ENCODE assay signal across 19 cellular contexts in genomic region chr2:20415511-20415918, GRCh38. TPM values are rescaled to one million over a fixed set of nuclear protein-coding genes. Genes with fewer than 3 reads are reported as not detected.
DNase-seq lines count a peak whose midpoint lies in the region; ATAC-seq and TF ChIP-seq lines count a peak whose summit lies in the region.
"Had no signal": no experiment of that assay in that cellular context is flagged by ENCODE, and none has a peak within 500 bp of the region (broad histone marks: within the 10 kb centered on the region; RNA-seq: fewer than 3 reads in every experiment).

No MANE protein-coding gene starts in this region.

- peak; percentile 45 for DNase-seq in NCI-H146 (lab: John Stamatoyannopoulos, UW)
- DNase-seq in NCI-H146 treated with DMSO at 0.1 percent for 48 hours (lab: John Stamatoyannopoulos, UW; ENCODE audit: unreplicated experiment): no peak
- no peak for DNase-seq in RWPE1 (ENCODE audit: low spot score)
- DNase-seq in fibroblast of mammary gland (ENCODE audit: low read depth): peak; percentile 53
- peak; percentile 58 for DNase-seq in posterior vena cava (ENCODE audit: low spot score)
- no peak for DNase-seq in RKO (ENCODE audit: low spot score)
- DNase-seq in NCI-H1417 (lab: John Stamatoyannopoulos, UW): no peak
- DNase-seq: activated CD4-positive, alpha-beta T cell treated with anti-CD3 and anti-CD28 coated beads for 36 hours; body of pancreas; DMS53; heart right ventricle; left cardiac atrium; NCI-H1436 treated with DMSO at 0.1 percent for 48 hours; retina; stimulated activated naive CD8-positive, alpha-beta T cell treated with anti-CD3 and anti-CD28 coated beads, Interleukin-15, Interleukin-2, amounts not matched to agents 100 U/mL and 50 U/mL, for 24 hours had no signal

- ATAC-seq in HG03175 (IDR thresholded peaks at IDR 0.05; ENCODE audit: unreplicated experiment): no peak
- ATAC-seq: activated CD4-positive, alpha-beta T cell treated with anti-CD3 and anti-CD28 coated beads for 36 hours; activated naive CD4-positive, alpha-beta T cell treated with anti-CD3 and anti-CD28 coated beads, Interleukin-2, amount 50 U/mL, for 72 hours; body of pancreas; heart right ventricle; left cardiac atrium; SK-N-SH treated with all-trans-retinoic acid at 6 μM for 48 hours; stimulated activated naive CD8-positive, alpha-beta T cell treated with anti-CD3 and anti-CD28 coated beads, Interleukin-15, Interleukin-2, amounts not matched to agents 100 U/mL and 50 U/mL, for 24 hours had no signal

- CTCF ChIA-PET in RWPE1 (lab: Yijun Ruan, JAX): interaction anchor here (0.7 kb wide), 3 partner anchors 10 to 248 kb away, joined by 3 read pairs; no protein-coding TSS in a partner anchor

- POLR2A ChIA-PET in RWPE1 (lab: Yijun Ruan, JAX; ENCODE audit: low non-redundant PET): no interaction called here

- intact Hi-C loops in posterior vena cava (cut with DNase I): no loop called here

- peak overlapping the region; percentile 73 for H3K27ac ChIP-seq in RWPE1
- H3K27ac ChIP-seq: 22Rv1, body of pancreas, heart right ventricle had no signal

- TF ChIP-seq CTCF in RWPE1 (conservative IDR thresholded peaks at IDR 0.05; ENCODE audit: low read depth) (no peak), fibroblast of mammary gland (conservative IDR thresholded peaks at IDR 0.05; ENCODE audit: control insufficient read depth, insufficient read depth, low read depth, low read length) (no peak)

- no peak overlapping the region for H3K4me3 ChIP-seq in fibroblast of mammary gland (ENCODE audit: control insufficient read depth, low read depth, low read length)
- H3K4me3 ChIP-seq: body of pancreas, heart right ventricle had no signal

RNA-seq across cellular contexts. Expression of gene RHOB, which starts 31.4 kb away (rescaled TPM):
- 1,000 to 10,000 TPM in 1 of 2 donors, 100 to 1,000 TPM in 1; 742 to 1,258 TPM for total RNA-seq in posterior vena cava

Comparison
In these comparisons a context has a peak if more than half of its experiments do, and no peak if none do; other contexts are left out.
1. DNase-seq: peak in NCI-H146 (single experiment), fibroblast of mammary gland (single experiment) and posterior vena cava (single experiment); none in NCI-H146 treated with DMSO at 0.1 percent for 48 hours (single experiment), RWPE1 (single experiment), RKO (single experiment) and NCI-H1417 (0 of 3).